ENCODE assay signal across 29 cellular contexts in genomic region chr18:22952525-22952924, GRCh38.
"Had no signal": no experiment of that assay in that cellular context is flagged by ENCODE, and none has a peak within 500 bp of the region (broad histone marks: within the 10 kb centered on the region; RNA-seq: fewer than 3 reads in every experiment).

No MANE protein-coding gene starts in this region.

- H3K27ac ChIP-seq: breast epithelium, SJCRH30, WERI-Rb-1 had no signal

- DNase-seq: activated CD4-positive, alpha-beta T cell treated with anti-CD3 and anti-CD28 coated beads for 36 hours; activated CD4-positive, alpha-beta T cell treated with anti-CD3 and anti-CD28 coated beads, Interleukin-2, amount 50 U/mL, for 4 hours; activated CD8-positive, alpha-beta memory T cell treated with anti-CD3 and anti-CD28 coated beads, Interleukin-2, amount 50 U/mL, for 48 hours; activated CD8-positive, alpha-beta T cell treated with anti-CD3 and anti-CD28 coated beads, Interleukin-2, amount 10 ng/mL, durations not matched to agents 7 days and 5 days; activated effector memory CD4-positive, alpha-beta T cell treated with Interleukin-2 at 50 U/mL for 16 hours; activated naive CD4-positive, alpha-beta T cell; activated T-cell treated with anti-CD3 and anti-CD28 coated beads, Interleukin-2, amount 50 U/mL, for 1 hour; aorta; caudate nucleus; KG1; NCI-H1092; NCI-H1417; NCI-H1930; NCI-H2171; NCI-H2227 treated with DMSO at 0.1 percent for 48 hours; NCI-H446 treated with DMSO at 0.1 percent for 48 hours; NCI-H526; NCI-H82; NK-92 treated with Interleukin-12 subunit alpha and Interleukin-12 subunit beta, amount 100 ng/mL, for 24 hours; OCI-M1; RPMI8226; SJCRH30; SK-N-SH; T-helper 17 cell; T-helper 9 cell; WERI-Rb-1 had no signal

- H3K9me3 ChIP-seq: breast epithelium, SJCRH30, SK-N-SH had no signal

- H3K4me2 ChIP-seq: SK-N-SH had no signal

- H3K4me1 ChIP-seq: SJCRH30 had no signal

- H3K9me2 ChIP-seq: SK-N-SH had no signal

- H3K36me3 ChIP-seq: breast epithelium had no signal

- H3K9ac ChIP-seq: SK-N-SH had no signal

- H3K4me3 ChIP-seq: breast epithelium, SJCRH30 had no signal

- ATAC-seq: activated CD4-positive, alpha-beta T cell treated with anti-CD3 and anti-CD28 coated beads for 36 hours; activated CD8-positive, alpha-beta T cell treated with anti-CD3 and anti-CD28 coated beads, Interleukin-2, amount 10 ng/mL, durations not matched to agents 7 days and 5 days; Panc1; Right ventricle myocardium inferior; T-helper 17 cell had no signal

- H3K27me3 ChIP-seq: breast epithelium, SJCRH30 had no signal
